ENCODE assay signal across 8 cellular contexts in genomic region chr22:20494978-20495860, GRCh38. TPM values are rescaled to one million over a fixed set of nuclear protein-coding genes. Genes with fewer than 3 reads are reported as not detected.
DNase-seq lines count a peak whose midpoint lies in the region; ATAC-seq and TF ChIP-seq lines count a peak whose summit lies in the region.

A gene with protein sequence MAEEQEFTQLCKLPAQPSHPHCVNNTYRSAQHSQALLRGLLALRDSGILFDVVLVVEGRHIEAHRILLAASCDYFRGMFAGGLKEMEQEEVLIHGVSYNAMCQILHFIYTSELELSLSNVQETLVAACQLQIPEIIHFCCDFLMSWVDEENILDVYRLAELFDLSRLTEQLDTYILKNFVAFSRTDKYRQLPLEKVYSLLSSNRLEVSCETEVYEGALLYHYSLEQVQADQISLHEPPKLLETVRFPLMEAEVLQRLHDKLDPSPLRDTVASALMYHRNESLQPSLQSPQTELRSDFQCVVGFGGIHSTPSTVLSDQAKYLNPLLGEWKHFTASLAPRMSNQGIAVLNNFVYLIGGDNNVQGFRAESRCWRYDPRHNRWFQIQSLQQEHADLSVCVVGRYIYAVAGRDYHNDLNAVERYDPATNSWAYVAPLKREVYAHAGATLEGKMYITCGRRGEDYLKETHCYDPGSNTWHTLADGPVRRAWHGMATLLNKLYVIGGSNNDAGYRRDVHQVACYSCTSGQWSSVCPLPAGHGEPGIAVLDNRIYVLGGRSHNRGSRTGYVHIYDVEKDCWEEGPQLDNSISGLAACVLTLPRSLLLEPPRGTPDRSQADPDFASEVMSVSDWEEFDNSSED (minus strand): TSS chr22:20495795. CDS start chr22:20489211, 6,584 bp downstream.

- TF ChIP-seq CTCF in VCaP (conservative IDR thresholded peaks at IDR 0.05) (no peak), suprapubic skin (IDR thresholded peaks at IDR 0.05) (no peak)

- no peaks in the 10 kb centered on the region for H3K9me3 ChIP-seq in suprapubic skin

- 0% methylated on average over 5 of the region's 108 CpGs for WGBS in suprapubic skin

- no peaks in the 10 kb centered on the region for H3K27me3 ChIP-seq in suprapubic skin

- peak; percentile 37 for ATAC-seq in GM21390 (IDR thresholded peaks at IDR 0.05; ENCODE audit: unreplicated experiment)

- no peak for TF ChIP-seq EP300 in suprapubic skin (IDR thresholded peaks at IDR 0.05)

- peaks cover 26% of the 10 kb centered on the region for H3K4me1 ChIP-seq in suprapubic skin

- DNase-seq in HT-29 (ENCODE audit: low spot score) (peak; percentile 50), mesenteric fat pad (ENCODE audit: low spot score) (peak; percentile 90), suprapubic skin (ENCODE audit: low spot score in 2 of 2) (peak; percentile 70 to 79), NK-92 (lab: John Stamatoyannopoulos, UW; ENCODE audit: unreplicated experiment) (no peak)

- peaks cover 3% of the 10 kb centered on the region for H3K36me3 ChIP-seq in suprapubic skin

- in situ Hi-C loops in endometrial microvascular endothelial cells (cut with HindIII; ENCODE audit: inconsistent ontology term, low pct_unique_long_range_greater_than_20kb, low sequenced_read_pairs), result no loop called here

- no peak for TF ChIP-seq POLR2A in suprapubic skin (IDR thresholded peaks at IDR 0.05)

- H3K4me3 ChIP-seq in GM08714 (ENCODE audit: low read length) (peak within 1 kb of the TSS; percentile 86), suprapubic skin (peak within 1 kb of the TSS; percentile 71)

- H3K27ac ChIP-seq in VCaP (peak within 1 kb of the TSS; percentile 97), suprapubic skin (peak within 1 kb of the TSS; percentile 89)

RNA-seq across cellular contexts. Expression of the gene that starts here (rescaled TPM):
- total RNA-seq in HT-29 (2014; rRNA removed; shearing (Covaris generic)), result 12.8 and 15.7 TPM in 2 replicates
- total RNA-seq in endometrial microvascular endothelial cells (ENCODE audit: inconsistent ontology term) (30.8 TPM), mesenteric fat pad (24.9 TPM), suprapubic skin (10 to 100 TPM; 12.3 to 29.7 (median 18.3) TPM)
